14 cellular contexts compared by ENCODE assay signal in the genomic region with DNA sequence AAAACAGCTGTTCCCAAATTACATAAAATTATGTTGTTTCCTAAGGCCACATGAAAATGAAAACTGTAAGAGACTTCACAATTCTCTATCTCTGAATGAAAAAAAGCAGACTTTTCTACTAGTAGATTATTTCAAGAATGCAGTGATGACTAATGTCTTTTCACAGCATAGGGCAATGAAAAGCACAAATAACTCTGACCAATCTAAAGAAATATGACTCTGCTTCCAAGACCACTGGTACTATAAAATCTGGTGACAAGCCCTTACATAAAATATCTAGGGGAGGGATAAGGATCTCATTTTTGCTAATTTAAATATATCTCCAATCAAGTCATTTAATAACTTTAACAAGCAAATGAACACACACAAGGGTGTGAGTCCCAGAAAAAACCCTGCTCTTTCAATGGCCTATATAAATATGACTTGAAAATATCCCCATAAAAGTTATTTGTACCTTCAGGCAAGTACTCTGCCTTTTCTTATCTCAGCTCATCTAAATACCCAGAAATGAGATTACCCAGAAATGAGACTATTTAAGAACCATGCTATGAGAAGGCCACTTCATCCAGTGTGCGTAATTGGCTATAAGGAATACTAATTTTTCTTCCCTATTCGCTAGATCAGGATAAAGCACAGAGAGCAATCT.
A peak's percentile ranks its signal among the peaks of the same experiment; 100 is the strongest.
DNase-seq lines count a peak whose midpoint lies in the region; ATAC-seq and TF ChIP-seq lines count a peak whose summit lies in the region.
"Had no signal": no experiment of that assay in that cellular context is flagged by ENCODE, and none has a peak within 500 bp of the region (broad histone marks: within the 10 kb centered on the region; RNA-seq: fewer than 3 reads in every experiment).

No MANE protein-coding gene starts in this region.

- H2AK5ac ChIP-seq in H9 (ENCODE audit: insufficient read length, low read length), result no peak overlapping the region

- no peak overlapping the region for H3K23ac ChIP-seq in H9 (ENCODE audit: insufficient read length, low read depth, low read length)

- peaks cover 3% of the 10 kb centered on the region for H3K79me2 ChIP-seq in H9 (ENCODE audit: insufficient read depth, low read length)

- no peaks in the 10 kb centered on the region for H3K23me2 ChIP-seq in H9 (ENCODE audit: insufficient read length, low read depth, low read length, poor library complexity, severe bottlenecking)

- TF ChIP-seq CTCF in CD14-positive monocyte (IDR thresholded peaks at IDR 0.05) (no peak), brain microvascular endothelial cell (IDR thresholded peaks at IDR 0.05; ENCODE audit: low read depth, low read length, missing control alignments) (no peak), testis (IDR thresholded peaks at IDR 0.05) (no peak), H9 (conservative IDR thresholded peaks at IDR 0.05) (no peak)

- no peaks in the 10 kb centered on the region for H3K36me3 ChIP-seq in brain microvascular endothelial cell (replicated peaks)
- H3K36me3 ChIP-seq in mesodermal cell (ENCODE audit: control insufficient read depth, insufficient read depth, low read length), result peaks cover 6% of the 10 kb centered on the region
- H3K36me3 ChIP-seq in testis (ENCODE audit: low read depth, missing control alignments), result no peaks in the 10 kb centered on the region
- H3K36me3 ChIP-seq: thyroid gland had no signal

- H3K27me3 Mint-ChIP-seq in CD14-positive monocyte (ENCODE audit: low read depth in 3 of 3), result no peaks in the 10 kb centered on the region
- H3K27me3 Mint-ChIP-seq in H9 (ENCODE audit: low read depth), result no peaks in the 10 kb centered on the region

- H2BK15ac ChIP-seq in H9 (ENCODE audit: low read depth, low read length), result no peak overlapping the region

- H3K9ac ChIP-seq in H9 (ENCODE audit: extremely low read depth, insufficient read length, low read length), result no peak overlapping the region

- H3K4ac ChIP-seq in H9 (ENCODE audit: low read depth, low read length), result no peak overlapping the region

- H3K56ac ChIP-seq in H9 (ENCODE audit: insufficient read length, low read depth, low read length), result no peak overlapping the region

- no peak overlapping the region for H2AFZ ChIP-seq in H9 (ENCODE audit: low read length)

- no peaks in the 10 kb centered on the region for H3K9me3 Mint-ChIP-seq in CD14-positive monocyte
- H3K9me3 Mint-ChIP-seq in H9, result no peaks in the 10 kb centered on the region

- no peak overlapping the region for H4K91ac ChIP-seq in H9 (ENCODE audit: insufficient read length, low read depth, low read length)

- H2BK20ac ChIP-seq in H9 (ENCODE audit: low read depth, low read length, poor library complexity, severe bottlenecking), result no peak overlapping the region

- 100% methylated on average over 2 of the region's 2 CpGs for WGBS in mesodermal cell (ENCODE audit: insufficient coverage in 2 of 2), 2 experiments
- WGBS in testis, 2 donors, result 90 to 94% methylated on average over 2 of the region's 2 CpGs
- WGBS in H9 (ENCODE audit: extremely low coverage, insufficient read length, low lambda C conversion rate), result no CpG with 5 or more reads among the region's 2 CpGs

- DNase-seq in CD14-positive monocyte (ENCODE audit: low spot score) (no peak), LHCN-M2 (ENCODE audit: low read depth) (peak; percentile 82), brain microvascular endothelial cell (peak; percentile 39), testis (no peak), H9 (no peak)
- DNase-seq: activated CD4-positive, alpha-beta T cell treated with anti-CD3 and anti-CD28 coated beads, Interleukin-2, amount 50 U/mL, for 48 hours; central memory CD4-positive, alpha-beta T cell; islet precursor cell; NCI-H1048; stimulated activated CD4-positive, alpha-beta T cell treated with anti-CD3 and anti-CD28 coated beads, Interleukin-15, amount 100 ng/mL, for 24 hours; thyroid gland had no signal

- H3K4me2 ChIP-seq in H9 (ENCODE audit: insufficient read depth, insufficient read length, low read length), result no peak overlapping the region

- H3K4me1 ChIP-seq in mesodermal cell (ENCODE audit: control insufficient read depth, insufficient read depth, low read length, poor library complexity, severe bottlenecking), result peaks cover 15% of the 10 kb centered on the region
- no peaks in the 10 kb centered on the region for H3K4me1 ChIP-seq in testis
- H3K4me1 ChIP-seq in H9 (ENCODE audit: insufficient read depth, low read length), result no peaks in the 10 kb centered on the region

- in situ Hi-C loops in brain microvascular endothelial cell (cut with HindIII; ENCODE audit: low pct_ligation_motif_present, low sequenced_read_pairs), result no loop called here

- intact Hi-C loops in CD14-positive monocyte (cut with micrococcal nuclease), result no loop called here
- intact Hi-C loops in testis (cut with DNase I; ENCODE audit: low total_unique reads), result no loop called here

- H4K8ac ChIP-seq in H9 (replicated peaks; ENCODE audit: insufficient read length, low read depth, low read length), result no peak overlapping the region

- no peak overlapping the region for H4K5ac ChIP-seq in H9 (ENCODE audit: insufficient read length, low read depth, low read length)

- H3K27me3 ChIP-seq in brain microvascular endothelial cell (replicated peaks) (no peaks in the 10 kb centered on the region), testis (no peaks in the 10 kb centered on the region), H9 (ENCODE audit: insufficient read depth, low read length) (no peaks in the 10 kb centered on the region)
- H3K27me3 ChIP-seq: thyroid gland had no signal

- ATAC-seq in GM21528 (IDR thresholded peaks at IDR 0.05; ENCODE audit: low FRiP score, unreplicated experiment) (no peak), GM21786 (IDR thresholded peaks at IDR 0.05; ENCODE audit: unreplicated experiment) (no peak)

- H3K9me3 ChIP-seq in mesodermal cell (ENCODE audit: control insufficient read depth, low read length) (no peaks in the 10 kb centered on the region), testis (no peaks in the 10 kb centered on the region), H9 (ENCODE audit: control insufficient read depth, low read depth, low read length) (no peaks in the 10 kb centered on the region)
- H3K9me3 ChIP-seq: thyroid gland had no signal

- no peak overlapping the region for H3K18ac ChIP-seq in H9 (ENCODE audit: insufficient read length, low read depth, low read length)

- H3K4me3 Mint-ChIP-seq in CD14-positive monocyte, result no peak overlapping the region
- no peak overlapping the region for H3K4me3 Mint-ChIP-seq in H9

- H2BK12ac ChIP-seq in H9 (ENCODE audit: insufficient read length, low read depth, low read length), result no peak overlapping the region

- H3K27ac ChIP-seq in brain microvascular endothelial cell (peak overlapping the region; percentile 31), mesodermal cell (ENCODE audit: low read depth, low read length, severe bottlenecking) (peak overlapping the region; percentile 39), testis (no peak overlapping the region), H9 (ENCODE audit: insufficient read length, low read depth, low read length) (no peak overlapping the region)
- H3K27ac ChIP-seq: thyroid gland had no signal

- no peak overlapping the region for H2BK120ac ChIP-seq in H9 (ENCODE audit: low read depth, low read length, poor library complexity, severe bottlenecking)

- no peaks in the 10 kb centered on the region for H4K20me1 ChIP-seq in H9 (ENCODE audit: control insufficient read depth, insufficient read depth, insufficient read length)

- no peak overlapping the region for H3T11ph ChIP-seq in H9 (ENCODE audit: low read length)

- peak overlapping the region in 4 of 7 donors; percentile 8 to 51 (median 14) for H3K27ac Mint-ChIP-seq in CD14-positive monocyte
- no peak overlapping the region for H3K27ac Mint-ChIP-seq in H9

- no peak for TF ChIP-seq POLR2A in testis (IDR thresholded peaks at IDR 0.05)

- peaks cover 3% of the 10 kb centered on the region for H3K79me1 ChIP-seq in H9 (ENCODE audit: insufficient read depth, low read depth, low read length, poor library complexity, severe bottlenecking)

- H3K36me3 Mint-ChIP-seq in CD14-positive monocyte, result peaks cover 16 to 32% of the 10 kb centered on the region in 2 donors
- H3K36me3 Mint-ChIP-seq in H9 (ENCODE audit: insufficient read depth in 1 of 3, low read depth in 3 of 3), result peaks cover 0 to 9% (median 7%) of the 10 kb centered on the region in 3 experiments; a peak in 5 of 7 replicates

- H3K4me3 ChIP-seq in brain microvascular endothelial cell (ENCODE audit: low read depth, low read length) (no peak overlapping the region), mesodermal cell (ENCODE audit: extremely low read depth, insufficient read depth, low read length, poor library complexity, severe bottlenecking) (no peak overlapping the region), testis (no peak overlapping the region)
- H3K4me3 ChIP-seq: thyroid gland had no signal

- H3K4me1 Mint-ChIP-seq in CD14-positive monocyte, result peaks cover 33% of the 10 kb centered on the region
- peaks cover 4 to 7% of the 10 kb centered on the region in 2 experiments; a peak in 3 of 4 replicates for H3K4me1 Mint-ChIP-seq in H9

- H3K14ac ChIP-seq in H9 (ENCODE audit: insufficient read depth, low read length), result no peak overlapping the region

- H2BK5ac ChIP-seq in H9 (ENCODE audit: insufficient read length, low read length), result no peak overlapping the region

Comparison
In these comparisons a context has a peak if more than half of its experiments do, and no peak if none do; other contexts are left out.
1. DNase-seq: peak in LHCN-M2 (single experiment) and brain microvascular endothelial cell (single experiment); none in CD14-positive monocyte (single experiment), testis (single experiment) and H9 (single experiment).
2. H3K27ac Mint-ChIP-seq: peak in CD14-positive monocyte (4 of 7); none in H9 (0 of 3).
3. H3K27ac ChIP-seq: peak in brain microvascular endothelial cell (single experiment) and mesodermal cell (single experiment); none in testis (0 of 2) and H9 (single experiment).